In genomic region chr2:237207641-237208040, GRCh38 we compare ENCODE assay signal across 10 cellular contexts.
DNase-seq lines count a peak whose midpoint lies in the region; ATAC-seq and TF ChIP-seq lines count a peak whose summit lies in the region.
"Had no signal": no experiment of that assay in that cellular context is flagged by ENCODE, and none has a peak within 500 bp of the region (broad histone marks: within the 10 kb centered on the region; RNA-seq: fewer than 3 reads in every experiment).

No MANE protein-coding gene starts in this region.

- TF ChIP-seq CTCF in PC-9 (conservative IDR thresholded peaks at IDR 0.05) (no peak), fibroblast of pulmonary artery (IDR thresholded peaks at IDR 0.05; ENCODE audit: low read length, missing control alignments) (no peak), transverse colon (IDR thresholded peaks at IDR 0.05) (no peak)

- CTCF ChIA-PET in PC-9 (lab: Charles Lee), result no interaction called here

- no peak overlapping the region for H3K4me2 ChIP-seq in PC-9

- no TSS peak for BruUV-seq in PC-9 (replicated peaks; lab: Mats Ljungman, UMichigan)

- DNase-seq in PC-9 (peak; percentile 43 to 82), fibroblast of pulmonary artery (ENCODE audit: low read depth) (peak; percentile 97), mucosa of gallbladder (ENCODE audit: low spot score) (peak; percentile 71), transverse colon (peak; percentile 43), foreskin melanocyte (no peak), head of caudate nucleus (no peak)
- DNase-seq: activated CD4-positive, alpha-beta memory T cell treated with anti-CD3 and anti-CD28 coated beads, Interleukin-2, amount 10 ng/mL, durations not matched to agents 7 days and 5 days; DMS153 had no signal

- ATAC-seq in HG02970 (IDR thresholded peaks at IDR 0.05; ENCODE audit: low FRiP score, unreplicated experiment) (no peak), GM21381 (IDR thresholded peaks at IDR 0.05; ENCODE audit: unreplicated experiment) (no peak)

- no peak overlapping the region for H2AFZ ChIP-seq in PC-9

- H3K27ac ChIP-seq in PC-9 (no peak overlapping the region), transverse colon (peak overlapping the region; percentile 23 to 78 (median 72))

- POLR2A ChIA-PET in PC-9 (lab: Charles Lee; ENCODE audit: unreplicated experiment), result interaction anchor here (0.6 kb wide), 1 partner anchor 18 kb away, joined by 13 read pairs; no protein-coding TSS in a partner anchor

- H3K27me3 ChIP-seq in PC-9 (ENCODE audit: insufficient read depth, low read depth) (no peaks in the 10 kb centered on the region), transverse colon (no peaks in the 10 kb centered on the region)

- H3K36me3 ChIP-seq in PC-9 (ENCODE audit: low read depth) (no peaks in the 10 kb centered on the region), transverse colon (no peaks in the 10 kb centered on the region)

- H3K4me3 ChIP-seq in PC-9, result no peak overlapping the region
- H3K4me3 ChIP-seq in fibroblast of pulmonary artery (replicated peaks; ENCODE audit: low read depth, low read length), result no peak overlapping the region
- no peak overlapping the region for H3K4me3 ChIP-seq in transverse colon

- in situ Hi-C loops in transverse colon (cut with MboI; ENCODE audit: low pct_ligation_motif_present in 1 of 4, low pct_unique_long_range_greater_than_20kb in 1 of 4, low sequenced_read_pairs in 3 of 4), result no loop called here

- H3K4me1 ChIP-seq in PC-9 (replicated peaks; ENCODE audit: insufficient read depth) (peaks cover 22% of the 10 kb centered on the region), transverse colon (peaks cover 2 to 12% (median 8%) of the 10 kb centered on the region in 4 donors)

- H3K9me3 ChIP-seq in PC-9 (ENCODE audit: insufficient read depth, low read depth) (no peaks in the 10 kb centered on the region), transverse colon (no peaks in the 10 kb centered on the region)

- H3K79me2 ChIP-seq in PC-9 (ENCODE audit: low read depth), result no peaks in the 10 kb centered on the region

- intact Hi-C loops in PC-9 (cut with micrococcal nuclease; ENCODE audit: unreplicated experiment), result no loop called here
- intact Hi-C loops in transverse colon (cut with DNase I; ENCODE audit: low total_unique reads), result no loop called here
- intact Hi-C loops in head of caudate nucleus (cut with DNase I), result no loop called here

- TF ChIP-seq POLR2A in transverse colon (IDR thresholded peaks at IDR 0.05), result no peak

- peaks cover 26% of the 10 kb centered on the region for H3F3A ChIP-seq in PC-9 (ENCODE audit: insufficient read depth, low read depth)

- TF ChIP-seq EP300 in transverse colon (IDR thresholded peaks at IDR 0.05; ENCODE audit: low read depth), result no peak

- H4K20me1 ChIP-seq in PC-9 (ENCODE audit: insufficient read depth), result no peaks in the 10 kb centered on the region

- no peaks in the 10 kb centered on the region for H3K9me2 ChIP-seq in PC-9 (ENCODE audit: insufficient read depth)

- 43 to 60% methylated on average over 1 to 7 of the region's 7 CpGs for WGBS in transverse colon (ENCODE audit: low coverage in 1 of 2), 2 donors

Comparison
In these comparisons a context has a peak if more than half of its experiments do, and no peak if none do; other contexts are left out.
1. DNase-seq: peak in PC-9 (2 of 2), fibroblast of pulmonary artery (single experiment), mucosa of gallbladder (single experiment) and transverse colon (single experiment); none in foreskin melanocyte (single experiment) and head of caudate nucleus (0 of 42).